Comparison of ENCODE assay signal across 8 cellular contexts in the genomic region with DNA sequence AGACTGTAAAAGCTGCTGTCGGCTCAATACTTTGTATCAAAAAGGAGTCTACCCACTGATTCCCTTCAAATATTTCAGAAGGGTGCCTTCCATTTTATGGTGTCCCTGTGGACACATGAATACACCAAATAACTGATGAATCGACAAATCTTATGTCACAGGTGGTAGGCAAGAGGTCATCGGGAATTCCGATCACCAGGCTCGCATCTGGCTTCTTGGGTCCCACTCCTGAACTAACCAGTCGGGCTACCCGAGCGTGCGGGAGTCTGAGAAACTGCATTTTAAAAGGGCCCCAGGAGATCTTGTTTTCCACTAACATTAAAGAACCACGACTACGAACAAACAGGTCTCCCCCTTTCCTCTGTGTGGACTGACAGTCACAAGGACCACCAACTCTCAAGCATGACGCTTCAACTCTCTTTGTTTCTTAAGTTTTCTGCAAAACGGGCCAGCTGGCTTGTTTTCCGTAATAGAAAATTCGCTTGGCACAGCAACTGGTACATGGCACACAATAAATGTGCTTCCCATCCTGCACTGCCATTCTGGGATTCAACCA. TPM values are rescaled to one million over a fixed set of nuclear protein-coding genes. Genes with fewer than 3 reads are reported as not detected.
DNase-seq lines count a peak whose midpoint lies in the region; ATAC-seq, FAIRE-seq and TF ChIP-seq lines count a peak whose summit lies in the region.

No MANE protein-coding gene starts in this region.

- TF ChIP-seq CTCF in left ventricle myocardium inferior (IDR thresholded peaks at IDR 0.05; ENCODE audit: borderline replicate concordance) (no peak), K562 (IDR thresholded peaks at IDR 0.05 in 2 of 3, conservative IDR thresholded peaks at IDR 0.05 in 1 of 3; ENCODE audit: insufficient read depth in 2 of 3, low read depth in 1 of 3, low read length in 3 of 3) (no peak)

- ATAC-seq in left ventricle myocardium superior: no peak
- no peak for ATAC-seq in K562
- ATAC-seq in aorta (ENCODE audit: low FRiP score): no peak
- no peak for ATAC-seq in HG02938 (IDR thresholded peaks at IDR 0.05; ENCODE audit: unreplicated experiment)
- no peak for ATAC-seq in GM18870 (IDR thresholded peaks at IDR 0.05; ENCODE audit: unreplicated experiment)

- H3K4me1 ChIP-seq in left ventricle myocardium inferior (peaks cover 52% of the 10 kb centered on the region), K562 (replicated peaks in 1 of 2; ENCODE audit: control insufficient read depth in 2 of 2, insufficient read depth in 2 of 2, low read length in 2 of 2) (peaks cover 6 to 9% of the 10 kb centered on the region in 2 experiments), mesodermal cell (ENCODE audit: control insufficient read depth, insufficient read depth, low read length, poor library complexity, severe bottlenecking) (peaks cover 16% of the 10 kb centered on the region), aorta (ENCODE audit: control insufficient read depth in 1 of 2, insufficient read depth in 2 of 2, low read length in 2 of 2) (peaks cover 0 to 3% of the 10 kb centered on the region in 2 donors)

- POLR2A ChIA-PET in K562 (lab: Yijun Ruan, JAX): interaction anchor here (0.6 to 1.2 kb wide), 3 partner anchors 16 to 143 kb away, joined by 3 to 6 read pairs (median 4); no protein-coding TSS in a partner anchor

- peaks cover 93% of the 10 kb centered on the region for H3K79me2 ChIP-seq in K562 (ENCODE audit: control insufficient read depth, insufficient read depth, low read length)

- peak overlapping the region; percentile 91 to 97 for H3K9ac ChIP-seq in K562 (ENCODE audit: insufficient read depth in 1 of 2, low read depth in 2 of 2, low read length in 2 of 2)

- no peaks in the 10 kb centered on the region for H3K27me3 ChIP-seq in left ventricle myocardium inferior (ENCODE audit: low read depth)
- no peaks in the 10 kb centered on the region for H3K27me3 ChIP-seq in K562 (ENCODE audit: control insufficient read depth in 2 of 2, insufficient read depth in 2 of 2, low read length in 2 of 2)
- no peaks in the 10 kb centered on the region for H3K27me3 ChIP-seq in aorta (ENCODE audit: control insufficient read depth in 1 of 2, insufficient read depth in 2 of 2, low read length in 1 of 2)

- H3K4me3 ChIP-seq in left ventricle myocardium inferior: peak overlapping the region; percentile 97
- peak overlapping the region; percentile 94 for H3K4me3 ChIP-seq in K562
- H3K4me3 ChIP-seq in mesodermal cell (ENCODE audit: extremely low read depth, insufficient read depth, low read length, poor library complexity, severe bottlenecking): peak overlapping the region; percentile 98
- H3K4me3 ChIP-seq in aorta (ENCODE audit: low read length in 2 of 2): peak overlapping the region; percentile 30 to 88

- H3K9me1 ChIP-seq in K562 (ENCODE audit: control insufficient read depth, insufficient read depth, low read length): no peaks in the 10 kb centered on the region

- in situ Hi-C loops in K562 (cut with MboI): no loop called here

- peak overlapping the region; percentile 95 for H3K27ac ChIP-seq in left ventricle myocardium inferior (replicated peaks)
- peak overlapping the region; percentile 93 for H3K27ac ChIP-seq in K562 (ENCODE audit: extremely low read depth, low read depth, low read length)
- no peak overlapping the region for H3K27ac ChIP-seq in mesodermal cell (ENCODE audit: low read depth, low read length, severe bottlenecking)
- peak overlapping the region in 1 of 2 donors; percentile 53 for H3K27ac ChIP-seq in aorta (ENCODE audit: low read depth in 1 of 2, low read length in 2 of 2)

- H2AFZ ChIP-seq in K562 (ENCODE audit: low read depth, low read length): peak overlapping the region; percentile 83

- H3K36me3 ChIP-seq in left ventricle myocardium inferior (no peaks in the 10 kb centered on the region), K562 (ENCODE audit: control insufficient read depth, insufficient read depth, low read length) (peaks cover 7% of the 10 kb centered on the region; the same call in 1 of the 3 replicates), mesodermal cell (ENCODE audit: control insufficient read depth, insufficient read depth, low read length) (peaks cover 16% of the 10 kb centered on the region), aorta (ENCODE audit: control insufficient read depth in 1 of 2, insufficient read depth in 2 of 2, low read length in 1 of 2) (no peaks in the 10 kb centered on the region)

- CTCF ChIA-PET in K562 (lab: Yijun Ruan, JAX; ENCODE audit: low intra/inter-chr PET ratio): no interaction called here

- TF ChIP-seq RAD21 in K562 (CRISPR knock-in tag; conservative IDR thresholded peaks at IDR 0.05 in 1 of 2, IDR thresholded peaks at IDR 0.05 in 1 of 2): no peak

- no peak for TF ChIP-seq EP300 in K562 (IDR thresholded peaks at IDR 0.05; ENCODE audit: low read length)

- FAIRE-seq in K562 (lab: Jason Lieb, UNC): no peak

- intact Hi-C loops in left ventricle myocardium inferior (cut with micrococcal nuclease) (no loop called here), left ventricle myocardium superior (cut with micrococcal nuclease) (no loop called here), K562 (cut with micrococcal nuclease) (no loop called here), aorta (cut with DNase I) (loop anchor here (5.0 kb wide), 4 partner anchors 57 to 253 kb away; a partner anchor contains a TSS)

- no TSS peak for BruUV-seq in K562 (replicated peaks; lab: Mats Ljungman, UMichigan)

- no peak for TF ChIP-seq POLR2A in K562 (conservative IDR thresholded peaks at IDR 0.05)

- no peaks in the 10 kb centered on the region for H3K9me3 ChIP-seq in left ventricle myocardium inferior (replicated peaks)
- H3K9me3 ChIP-seq in K562 (replicated peaks; ENCODE audit: control insufficient read depth, insufficient read depth, low read depth, low read length): no peaks in the 10 kb centered on the region
- H3K9me3 ChIP-seq in mesodermal cell (ENCODE audit: control insufficient read depth, low read length): no peaks in the 10 kb centered on the region
- H3K9me3 ChIP-seq in aorta (ENCODE audit: control insufficient read depth, low read length): no peaks in the 10 kb centered on the region

- 6% methylated on average over 15 of the region's 15 CpGs for WGBS in K562 (ENCODE audit: insufficient coverage, low coverage, missing lambda C conversion rate)
- WGBS in mesodermal cell (ENCODE audit: insufficient coverage in 2 of 2), 2 experiments: 21 to 24% methylated on average over 15 of the region's 15 CpGs
- WGBS in aorta, 2 donors: 23 to 24% methylated on average over 15 of the region's 15 CpGs

- DNase-seq in left ventricle myocardium inferior: no peak
- DNase-seq in left ventricle myocardium superior: no peak
- DNase-seq in K562 (ENCODE audit: extremely low read depth in 1 of 4, low spot score in 3 of 4): peak in 1 of 4 experiments; percentile 51
- DNase-seq in aorta: no peak
- no peak for DNase-seq in NCI-H2196 treated with DMSO at 0.1 percent for 48 hours (lab: John Stamatoyannopoulos, UW; ENCODE audit: unreplicated experiment)

- H4K20me1 ChIP-seq in K562 (replicated peaks; ENCODE audit: control insufficient read depth, insufficient read depth, low read length): no peaks in the 10 kb centered on the region

- H3K4me2 ChIP-seq in K562 (ENCODE audit: insufficient read depth, low read length): peak overlapping the region; percentile 84

RNA-seq across cellular contexts. Expression of a gene that starts 0.9 kb away (rescaled TPM):
- total RNA-seq in left ventricle myocardium inferior (56.3 TPM), left ventricle myocardium superior (59.0 TPM), K562 (2014; rRNA removed) (76.9 and 85.5 TPM in 2 replicates), K562 (2014; rRNA removed; fragmentation: Illumina TruSeq; extraction: Trizol) (143 and 167 TPM in 2 replicates), K562 (2015; rRNA removed; fragmentation: Illumina TruSeq; extraction: Trizol) (147 and 158 TPM in 2 replicates), K562 (2021) (104 and 106 TPM in 2 replicates), aorta (10 to 100 TPM; 59.8 to 85.7 TPM)
- 53.9 and 134 TPM in 2 replicates for total RNA-seq in K562 (2011; cell fraction: chromatin; rRNA removed; ENCODE audit: low replicate concordance)
- 46.7 and 60.7 TPM in 2 replicates for total RNA-seq in K562 (2011; cell fraction: nucleolus; rRNA removed)
- 71.6 and 104 TPM in 2 replicates for total RNA-seq in K562 (2011; cell fraction: nucleoplasm; rRNA removed)
- polyA plus RNA-seq in K562 (2011; rRNA removed) (115 and 144 TPM in 2 replicates), K562 (2014; fragmentation: Illumina TruSeq; extraction: Trizol) (155 and 187 TPM in 2 replicates), K562 (2014; fragmentation: Nextera tagmentation; extraction: Ambion mirVana) (100 to 1,000 TPM in 1 of 2 experiments, 10 to 100 TPM in 1; 63.8 to 142 TPM), K562 (2014; rRNA removed) (146 and 152 TPM in 2 replicates), aorta (10 to 100 TPM; 34.9 to 90.8 TPM)
- polyA plus RNA-seq in K562 (2011; cell fraction: cytosol; rRNA removed): 132 and 144 TPM in 2 replicates
- polyA plus RNA-seq in K562 (2011; cell fraction: nucleus; rRNA removed): 251 and 259 TPM in 2 replicates
- 88.6 and 121 TPM in 2 replicates for polyA plus RNA-seq in K562 (2012)
- 78.0 and 80.4 TPM in 2 replicates for polyA minus RNA-seq in K562 (2011; rRNA and poly(A)+ RNA removed)
- polyA minus RNA-seq in K562 (2011; cell fraction: cytosol; rRNA and poly(A)+ RNA removed): 45.1 and 48.8 TPM in 2 replicates
- 40.8 and 66.0 TPM in 2 replicates for polyA minus RNA-seq in K562 (2011; cell fraction: nucleus; rRNA and poly(A)+ RNA removed)
- 87.7 TPM for polyA plus RNA-seq in mesodermal cell (2013, experiment 1 of 2)
- 87.6 TPM for polyA plus RNA-seq in mesodermal cell (2013, experiment 2 of 2)

RNA-seq across cellular contexts. Expression of a gene that starts 1.2 kb away (rescaled TPM):
- 14.0 TPM for total RNA-seq in left ventricle myocardium inferior
- total RNA-seq in left ventricle myocardium superior: 20.3 TPM
- total RNA-seq in K562 (2011; cell fraction: chromatin; rRNA removed; ENCODE audit: low replicate concordance): 60.1 and 86.3 TPM in 2 replicates
- 29.9 and 41.0 TPM in 2 replicates for total RNA-seq in K562 (2011; cell fraction: nucleolus; rRNA removed)
- 44.0 and 48.0 TPM in 2 replicates for total RNA-seq in K562 (2011; cell fraction: nucleoplasm; rRNA removed)
- total RNA-seq in K562 (2014; rRNA removed): 14.5 and 20.0 TPM in 2 replicates
- total RNA-seq in K562 (2014; rRNA removed; fragmentation: Illumina TruSeq; extraction: Trizol): 25.5 and 26.3 TPM in 2 replicates
- total RNA-seq in K562 (2015; rRNA removed; fragmentation: Illumina TruSeq; extraction: Trizol): 25.2 and 27.8 TPM in 2 replicates
- 20.8 and 22.7 TPM in 2 replicates for total RNA-seq in K562 (2021)
- polyA plus RNA-seq in K562 (2011; rRNA removed): 25.4 and 28.0 TPM in 2 replicates
- polyA plus RNA-seq in K562 (2011; cell fraction: cytosol; rRNA removed): 10.7 and 15.7 TPM in 2 replicates
- 21.4 and 28.5 TPM in 2 replicates for polyA plus RNA-seq in K562 (2011; cell fraction: nucleus; rRNA removed)
- polyA plus RNA-seq in K562 (2012): 11.1 and 11.4 TPM in 2 replicates
- polyA plus RNA-seq in K562 (2014; fragmentation: Illumina TruSeq; extraction: Trizol): 17.6 and 23.1 TPM in 2 replicates
- polyA plus RNA-seq in K562 (2014; fragmentation: Nextera tagmentation; extraction: Ambion mirVana): 10 to 100 TPM; 10.2 to 13.4 TPM
- 15.0 and 17.5 TPM in 2 replicates for polyA plus RNA-seq in K562 (2014; rRNA removed)
- polyA minus RNA-seq in K562 (2011; rRNA and poly(A)+ RNA removed): 61.4 and 62.4 TPM in 2 replicates
- 31.9 and 34.4 TPM in 2 replicates for polyA minus RNA-seq in K562 (2011; cell fraction: cytosol; rRNA and poly(A)+ RNA removed)
- polyA minus RNA-seq in K562 (2011; cell fraction: nucleus; rRNA and poly(A)+ RNA removed): 26.1 and 51.2 TPM in 2 replicates
- 53.7 TPM for polyA plus RNA-seq in mesodermal cell (2013, experiment 1 of 2)
- 47.7 TPM for polyA plus RNA-seq in mesodermal cell (2013, experiment 2 of 2)
- 10 to 100 TPM; 30.9 to 32.5 TPM for total RNA-seq in aorta
- polyA plus RNA-seq in aorta: 10 to 100 TPM; 10.4 to 12.7 TPM

Comparison
In these comparisons a context has a peak if more than half of its experiments do, and no peak if none do; other contexts are left out.
1. intact Hi-C loops: an anchor here in aorta (5.0 kb wide); none called in left ventricle myocardium inferior, left ventricle myocardium superior and K562.